Comparison of ENCODE assay signal across 2 cellular contexts in the genomic region with DNA sequence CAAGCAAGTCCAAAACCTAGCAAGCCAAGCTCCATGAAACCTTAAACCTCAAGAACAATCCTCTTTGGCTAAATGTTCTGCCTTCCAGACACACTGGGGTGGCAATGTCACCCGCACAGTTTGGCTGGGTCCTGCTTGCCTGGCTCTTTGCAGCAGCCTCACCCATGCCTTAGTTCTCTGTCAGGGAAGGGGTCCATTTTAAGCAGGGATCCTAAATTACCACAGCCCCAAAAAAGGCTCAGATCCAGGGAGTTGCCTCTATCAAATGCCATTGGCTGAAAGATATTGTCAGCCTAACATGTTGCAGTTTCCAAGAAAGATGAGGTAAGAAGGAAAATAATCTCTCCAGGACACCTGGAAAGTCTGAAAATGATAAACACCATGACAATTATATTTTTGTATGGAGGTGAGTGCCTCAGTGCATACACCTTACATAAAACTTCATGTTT.
TF ChIP-seq lines count a peak whose summit lies in the region.

No MANE protein-coding gene starts in this region.

TF ChIP-seq in GM23338, 12 proteins besides CTCF, POLR2A, EP300 and RAD21 (continued from another document):
- TF ChIP-seq, protein P1, sequence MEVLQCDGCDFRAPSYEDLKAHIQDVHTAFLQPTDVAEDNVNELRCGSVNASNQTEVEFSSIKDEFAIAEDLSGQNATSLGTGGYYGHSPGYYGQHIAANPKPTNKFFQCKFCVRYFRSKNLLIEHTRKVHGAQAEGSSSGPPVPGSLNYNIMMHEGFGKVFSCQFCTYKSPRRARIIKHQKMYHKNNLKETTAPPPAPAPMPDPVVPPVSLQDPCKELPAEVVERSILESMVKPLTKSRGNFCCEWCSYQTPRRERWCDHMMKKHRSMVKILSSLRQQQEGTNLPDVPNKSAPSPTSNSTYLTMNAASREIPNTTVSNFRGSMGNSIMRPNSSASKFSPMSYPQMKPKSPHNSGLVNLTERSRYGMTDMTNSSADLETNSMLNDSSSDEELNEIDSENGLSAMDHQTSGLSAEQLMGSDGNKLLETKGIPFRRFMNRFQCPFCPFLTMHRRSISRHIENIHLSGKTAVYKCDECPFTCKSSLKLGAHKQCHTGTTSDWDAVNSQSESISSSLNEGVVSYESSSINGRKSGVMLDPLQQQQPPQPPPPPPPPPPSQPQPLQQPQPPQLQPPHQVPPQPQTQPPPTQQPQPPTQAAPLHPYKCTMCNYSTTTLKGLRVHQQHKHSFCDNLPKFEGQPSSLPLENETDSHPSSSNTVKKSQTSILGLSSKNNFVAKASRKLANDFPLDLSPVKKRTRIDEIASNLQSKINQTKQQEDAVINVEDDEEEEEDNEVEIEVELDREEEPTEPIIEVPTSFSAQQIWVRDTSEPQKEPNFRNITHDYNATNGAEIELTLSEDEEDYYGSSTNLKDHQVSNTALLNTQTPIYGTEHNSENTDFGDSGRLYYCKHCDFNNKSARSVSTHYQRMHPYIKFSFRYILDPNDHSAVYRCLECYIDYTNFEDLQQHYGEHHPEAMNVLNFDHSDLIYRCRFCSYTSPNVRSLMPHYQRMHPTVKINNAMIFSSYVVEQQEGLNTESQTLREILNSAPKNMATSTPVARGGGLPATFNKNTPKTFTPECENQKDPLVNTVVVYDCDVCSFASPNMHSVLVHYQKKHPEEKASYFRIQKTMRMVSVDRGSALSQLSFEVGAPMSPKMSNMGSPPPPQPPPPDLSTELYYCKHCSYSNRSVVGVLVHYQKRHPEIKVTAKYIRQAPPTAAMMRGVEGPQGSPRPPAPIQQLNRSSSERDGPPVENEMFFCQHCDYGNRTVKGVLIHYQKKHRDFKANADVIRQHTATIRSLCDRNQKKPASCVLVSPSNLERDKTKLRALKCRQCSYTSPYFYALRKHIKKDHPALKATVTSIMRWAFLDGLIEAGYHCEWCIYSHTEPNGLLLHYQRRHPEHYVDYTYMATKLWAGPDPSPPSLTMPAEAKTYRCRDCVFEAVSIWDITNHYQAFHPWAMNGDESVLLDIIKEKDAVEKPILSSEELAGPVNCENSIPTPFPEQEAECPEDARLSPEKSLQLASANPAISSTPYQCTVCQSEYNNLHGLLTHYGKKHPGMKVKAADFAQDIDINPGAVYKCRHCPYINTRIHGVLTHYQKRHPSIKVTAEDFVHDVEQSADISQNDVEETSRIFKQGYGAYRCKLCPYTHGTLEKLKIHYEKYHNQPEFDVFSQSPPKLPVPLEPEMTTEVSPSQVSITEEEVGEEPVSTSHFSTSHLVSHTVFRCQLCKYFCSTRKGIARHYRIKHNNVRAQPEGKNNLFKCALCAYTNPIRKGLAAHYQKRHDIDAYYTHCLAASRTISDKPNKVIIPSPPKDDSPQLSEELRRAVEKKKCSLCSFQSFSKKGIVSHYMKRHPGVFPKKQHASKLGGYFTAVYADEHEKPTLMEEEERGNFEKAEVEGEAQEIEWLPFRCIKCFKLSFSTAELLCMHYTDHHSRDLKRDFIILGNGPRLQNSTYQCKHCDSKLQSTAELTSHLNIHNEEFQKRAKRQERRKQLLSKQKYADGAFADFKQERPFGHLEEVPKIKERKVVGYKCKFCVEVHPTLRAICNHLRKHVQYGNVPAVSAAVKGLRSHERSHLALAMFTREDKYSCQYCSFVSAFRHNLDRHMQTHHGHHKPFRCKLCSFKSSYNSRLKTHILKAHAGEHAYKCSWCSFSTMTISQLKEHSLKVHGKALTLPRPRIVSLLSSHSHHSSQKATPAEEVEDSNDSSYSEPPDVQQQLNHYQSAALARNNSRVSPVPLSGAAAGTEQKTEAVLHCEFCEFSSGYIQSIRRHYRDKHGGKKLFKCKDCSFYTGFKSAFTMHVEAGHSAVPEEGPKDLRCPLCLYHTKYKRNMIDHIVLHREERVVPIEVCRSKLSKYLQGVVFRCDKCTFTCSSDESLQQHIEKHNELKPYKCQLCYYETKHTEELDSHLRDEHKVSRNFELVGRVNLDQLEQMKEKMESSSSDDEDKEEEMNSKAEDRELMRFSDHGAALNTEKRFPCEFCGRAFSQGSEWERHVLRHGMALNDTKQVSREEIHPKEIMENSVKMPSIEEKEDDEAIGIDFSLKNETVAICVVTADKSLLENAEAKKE (CRISPR knock-in tag; IDR thresholded peaks at IDR 0.05): no peak

TF ChIP-seq in K562, 482 proteins besides CTCF, POLR2A, EP300 and RAD21 (continued from another document and continues in another):
- TF ChIP-seq, protein P2, sequence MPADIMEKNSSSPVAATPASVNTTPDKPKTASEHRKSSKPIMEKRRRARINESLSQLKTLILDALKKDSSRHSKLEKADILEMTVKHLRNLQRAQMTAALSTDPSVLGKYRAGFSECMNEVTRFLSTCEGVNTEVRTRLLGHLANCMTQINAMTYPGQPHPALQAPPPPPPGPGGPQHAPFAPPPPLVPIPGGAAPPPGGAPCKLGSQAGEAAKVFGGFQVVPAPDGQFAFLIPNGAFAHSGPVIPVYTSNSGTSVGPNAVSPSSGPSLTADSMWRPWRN (IDR thresholded peaks at IDR 0.05; ENCODE audit: low read depth): no peak
- TF ChIP-seq SIN3A (IDR thresholded peaks at IDR 0.05; ENCODE audit: borderline replicate concordance in 2 of 2, control insufficient read depth in 1 of 2, low read depth in 2 of 2, low read length in 2 of 2): no peak
- TF ChIP-seq, protein P3, sequence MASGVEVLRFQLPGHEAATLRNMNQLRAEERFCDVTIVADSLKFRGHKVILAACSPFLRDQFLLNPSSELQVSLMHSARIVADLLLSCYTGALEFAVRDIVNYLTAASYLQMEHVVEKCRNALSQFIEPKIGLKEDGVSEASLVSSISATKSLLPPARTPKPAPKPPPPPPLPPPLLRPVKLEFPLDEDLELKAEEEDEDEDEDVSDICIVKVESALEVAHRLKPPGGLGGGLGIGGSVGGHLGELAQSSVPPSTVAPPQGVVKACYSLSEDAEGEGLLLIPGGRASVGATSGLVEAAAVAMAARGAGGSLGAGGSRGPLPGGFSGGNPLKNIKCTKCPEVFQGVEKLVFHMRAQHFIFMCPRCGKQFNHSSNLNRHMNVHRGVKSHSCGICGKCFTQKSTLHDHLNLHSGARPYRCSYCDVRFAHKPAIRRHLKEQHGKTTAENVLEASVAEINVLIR (CRISPR knock-in tag; IDR thresholded peaks at IDR 0.05): no peak
- TF ChIP-seq, protein P4, sequence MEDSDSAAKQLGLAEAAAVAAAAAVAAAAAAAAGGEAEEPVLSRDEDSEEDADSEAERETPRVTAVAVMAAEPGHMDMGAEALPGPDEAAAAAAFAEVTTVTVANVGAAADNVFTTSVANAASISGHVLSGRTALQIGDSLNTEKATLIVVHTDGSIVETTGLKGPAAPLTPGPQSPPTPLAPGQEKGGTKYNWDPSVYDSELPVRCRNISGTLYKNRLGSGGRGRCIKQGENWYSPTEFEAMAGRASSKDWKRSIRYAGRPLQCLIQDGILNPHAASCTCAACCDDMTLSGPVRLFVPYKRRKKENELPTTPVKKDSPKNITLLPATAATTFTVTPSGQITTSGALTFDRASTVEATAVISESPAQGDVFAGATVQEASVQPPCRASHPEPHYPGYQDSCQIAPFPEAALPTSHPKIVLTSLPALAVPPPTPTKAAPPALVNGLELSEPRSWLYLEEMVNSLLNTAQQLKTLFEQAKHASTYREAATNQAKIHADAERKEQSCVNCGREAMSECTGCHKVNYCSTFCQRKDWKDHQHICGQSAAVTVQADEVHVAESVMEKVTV (CRISPR knock-in tag; IDR thresholded peaks at IDR 0.05): no peak
- no peak for TF ChIP-seq ZFPM2 (CRISPR knock-in tag; IDR thresholded peaks at IDR 0.05)
- TF ChIP-seq, protein P5, sequence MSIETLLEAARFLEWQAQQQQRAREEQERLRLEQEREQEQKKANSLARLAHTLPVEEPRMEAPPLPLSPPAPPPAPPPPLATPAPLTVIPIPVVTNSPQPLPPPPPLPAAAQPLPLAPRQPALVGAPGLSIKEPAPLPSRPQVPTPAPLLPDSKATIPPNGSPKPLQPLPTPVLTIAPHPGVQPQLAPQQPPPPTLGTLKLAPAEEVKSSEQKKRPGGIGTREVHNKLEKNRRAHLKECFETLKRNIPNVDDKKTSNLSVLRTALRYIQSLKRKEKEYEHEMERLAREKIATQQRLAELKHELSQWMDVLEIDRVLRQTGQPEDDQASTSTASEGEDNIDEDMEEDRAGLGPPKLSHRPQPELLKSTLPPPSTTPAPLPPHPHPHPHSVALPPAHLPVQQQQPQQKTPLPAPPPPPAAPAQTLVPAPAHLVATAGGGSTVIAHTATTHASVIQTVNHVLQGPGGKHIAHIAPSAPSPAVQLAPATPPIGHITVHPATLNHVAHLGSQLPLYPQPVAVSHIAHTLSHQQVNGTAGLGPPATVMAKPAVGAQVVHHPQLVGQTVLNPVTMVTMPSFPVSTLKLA (conservative IDR thresholded peaks at IDR 0.05): no peak
- no peak for TF ChIP-seq POLR2AphosphoS2 (IDR thresholded peaks at IDR 0.05; ENCODE audit: low read length)
- no peak for TF ChIP-seq ETV1 (tag; conservative IDR thresholded peaks at IDR 0.05; ENCODE audit: low read depth)
- no peak for TF ChIP-seq MCM7 (IDR thresholded peaks at IDR 0.05)
- peak; percentile 80 for TF ChIP-seq TAL1 (IDR thresholded peaks at IDR 0.05)
- TF ChIP-seq ETV6 (IDR thresholded peaks at IDR 0.05; ENCODE audit: borderline replicate concordance in 1 of 2, low read depth in 2 of 2, low read length in 1 of 2): no peak
- no peak for TF ChIP-seq ETV6 (CRISPR knock-in tag; IDR thresholded peaks at IDR 0.05; ENCODE audit: borderline replicate concordance)
- TF ChIP-seq NRF1 (conservative IDR thresholded peaks at IDR 0.05 in 1 of 2, IDR thresholded peaks at IDR 0.05 in 1 of 2): no peak
- TF ChIP-seq TAF7 (tag; IDR thresholded peaks at IDR 0.05): no peak
- TF ChIP-seq, protein P6, sequence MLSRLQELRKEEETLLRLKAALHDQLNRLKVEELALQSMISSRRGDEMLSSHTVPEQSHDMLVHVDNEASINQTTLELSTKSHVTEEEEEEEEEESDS (CRISPR knock-in tag; IDR thresholded peaks at IDR 0.05): no peak
- no peak for TF ChIP-seq NR3C1 (CRISPR knock-in tag; IDR thresholded peaks at IDR 0.05)
- TF ChIP-seq BRD9 (IDR thresholded peaks at IDR 0.05; ENCODE audit: low read depth, partially characterized antibody): peak; percentile 57
- no peak for TF ChIP-seq SNIP1 (IDR thresholded peaks at IDR 0.05; ENCODE audit: low read depth)
- no peak for TF ChIP-seq ZNF239 (CRISPR knock-in tag; IDR thresholded peaks at IDR 0.05)
- no peak for TF ChIP-seq BRF1 (IDR thresholded peaks at IDR 0.05; ENCODE audit: borderline replicate concordance, extremely low read depth, insufficient read length)
- TF ChIP-seq, protein P7, sequence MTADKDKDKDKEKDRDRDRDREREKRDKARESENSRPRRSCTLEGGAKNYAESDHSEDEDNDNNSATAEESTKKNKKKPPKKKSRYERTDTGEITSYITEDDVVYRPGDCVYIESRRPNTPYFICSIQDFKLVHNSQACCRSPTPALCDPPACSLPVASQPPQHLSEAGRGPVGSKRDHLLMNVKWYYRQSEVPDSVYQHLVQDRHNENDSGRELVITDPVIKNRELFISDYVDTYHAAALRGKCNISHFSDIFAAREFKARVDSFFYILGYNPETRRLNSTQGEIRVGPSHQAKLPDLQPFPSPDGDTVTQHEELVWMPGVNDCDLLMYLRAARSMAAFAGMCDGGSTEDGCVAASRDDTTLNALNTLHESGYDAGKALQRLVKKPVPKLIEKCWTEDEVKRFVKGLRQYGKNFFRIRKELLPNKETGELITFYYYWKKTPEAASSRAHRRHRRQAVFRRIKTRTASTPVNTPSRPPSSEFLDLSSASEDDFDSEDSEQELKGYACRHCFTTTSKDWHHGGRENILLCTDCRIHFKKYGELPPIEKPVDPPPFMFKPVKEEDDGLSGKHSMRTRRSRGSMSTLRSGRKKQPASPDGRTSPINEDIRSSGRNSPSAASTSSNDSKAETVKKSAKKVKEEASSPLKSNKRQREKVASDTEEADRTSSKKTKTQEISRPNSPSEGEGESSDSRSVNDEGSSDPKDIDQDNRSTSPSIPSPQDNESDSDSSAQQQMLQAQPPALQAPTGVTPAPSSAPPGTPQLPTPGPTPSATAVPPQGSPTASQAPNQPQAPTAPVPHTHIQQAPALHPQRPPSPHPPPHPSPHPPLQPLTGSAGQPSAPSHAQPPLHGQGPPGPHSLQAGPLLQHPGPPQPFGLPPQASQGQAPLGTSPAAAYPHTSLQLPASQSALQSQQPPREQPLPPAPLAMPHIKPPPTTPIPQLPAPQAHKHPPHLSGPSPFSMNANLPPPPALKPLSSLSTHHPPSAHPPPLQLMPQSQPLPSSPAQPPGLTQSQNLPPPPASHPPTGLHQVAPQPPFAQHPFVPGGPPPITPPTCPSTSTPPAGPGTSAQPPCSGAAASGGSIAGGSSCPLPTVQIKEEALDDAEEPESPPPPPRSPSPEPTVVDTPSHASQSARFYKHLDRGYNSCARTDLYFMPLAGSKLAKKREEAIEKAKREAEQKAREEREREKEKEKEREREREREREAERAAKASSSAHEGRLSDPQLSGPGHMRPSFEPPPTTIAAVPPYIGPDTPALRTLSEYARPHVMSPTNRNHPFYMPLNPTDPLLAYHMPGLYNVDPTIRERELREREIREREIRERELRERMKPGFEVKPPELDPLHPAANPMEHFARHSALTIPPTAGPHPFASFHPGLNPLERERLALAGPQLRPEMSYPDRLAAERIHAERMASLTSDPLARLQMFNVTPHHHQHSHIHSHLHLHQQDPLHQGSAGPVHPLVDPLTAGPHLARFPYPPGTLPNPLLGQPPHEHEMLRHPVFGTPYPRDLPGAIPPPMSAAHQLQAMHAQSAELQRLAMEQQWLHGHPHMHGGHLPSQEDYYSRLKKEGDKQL (CRISPR knock-in tag; IDR thresholded peaks at IDR 0.05; ENCODE audit: borderline replicate concordance): no peak
- TF ChIP-seq, protein P8, sequence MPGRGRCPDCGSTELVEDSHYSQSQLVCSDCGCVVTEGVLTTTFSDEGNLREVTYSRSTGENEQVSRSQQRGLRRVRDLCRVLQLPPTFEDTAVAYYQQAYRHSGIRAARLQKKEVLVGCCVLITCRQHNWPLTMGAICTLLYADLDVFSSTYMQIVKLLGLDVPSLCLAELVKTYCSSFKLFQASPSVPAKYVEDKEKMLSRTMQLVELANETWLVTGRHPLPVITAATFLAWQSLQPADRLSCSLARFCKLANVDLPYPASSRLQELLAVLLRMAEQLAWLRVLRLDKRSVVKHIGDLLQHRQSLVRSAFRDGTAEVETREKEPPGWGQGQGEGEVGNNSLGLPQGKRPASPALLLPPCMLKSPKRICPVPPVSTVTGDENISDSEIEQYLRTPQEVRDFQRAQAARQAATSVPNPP (IDR thresholded peaks at IDR 0.05; ENCODE audit: borderline replicate concordance, insufficient read depth, insufficient read length): no peak
- TF ChIP-seq ATF7 (IDR thresholded peaks at IDR 0.05): peak; percentile 89
- no peak for TF ChIP-seq SMARCB1 (IDR thresholded peaks at IDR 0.05; ENCODE audit: insufficient read length, low read depth)
- no peak for TF ChIP-seq ZNF354B (CRISPR knock-in tag; IDR thresholded peaks at IDR 0.05)
- TF ChIP-seq, protein P9, sequence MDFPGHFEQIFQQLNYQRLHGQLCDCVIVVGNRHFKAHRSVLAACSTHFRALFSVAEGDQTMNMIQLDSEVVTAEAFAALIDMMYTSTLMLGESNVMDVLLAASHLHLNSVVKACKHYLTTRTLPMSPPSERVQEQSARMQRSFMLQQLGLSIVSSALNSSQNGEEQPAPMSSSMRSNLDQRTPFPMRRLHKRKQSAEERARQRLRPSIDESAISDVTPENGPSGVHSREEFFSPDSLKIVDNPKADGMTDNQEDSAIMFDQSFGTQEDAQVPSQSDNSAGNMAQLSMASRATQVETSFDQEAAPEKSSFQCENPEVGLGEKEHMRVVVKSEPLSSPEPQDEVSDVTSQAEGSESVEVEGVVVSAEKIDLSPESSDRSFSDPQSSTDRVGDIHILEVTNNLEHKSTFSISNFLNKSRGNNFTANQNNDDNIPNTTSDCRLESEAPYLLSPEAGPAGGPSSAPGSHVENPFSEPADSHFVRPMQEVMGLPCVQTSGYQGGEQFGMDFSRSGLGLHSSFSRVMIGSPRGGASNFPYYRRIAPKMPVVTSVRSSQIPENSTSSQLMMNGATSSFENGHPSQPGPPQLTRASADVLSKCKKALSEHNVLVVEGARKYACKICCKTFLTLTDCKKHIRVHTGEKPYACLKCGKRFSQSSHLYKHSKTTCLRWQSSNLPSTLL (IDR thresholded peaks at IDR 0.05): no peak
- no peak for TF ChIP-seq HNRNPH1 (optimal IDR thresholded peaks at IDR 0.05; ENCODE audit: low read depth, low read length)
- no peak for TF ChIP-seq MAZ (CRISPR knock-in tag; conservative IDR thresholded peaks at IDR 0.05 in 1 of 2, IDR thresholded peaks at IDR 0.05 in 1 of 2)
- TF ChIP-seq PHB (CRISPR knock-in tag; IDR thresholded peaks at IDR 0.05): no peak
- no peak for TF ChIP-seq FOXJ3 (CRISPR knock-in tag; IDR thresholded peaks at IDR 0.05)
- no peak; the same call in 1 of the 2 replicates for TF ChIP-seq HDGF (IDR thresholded peaks at IDR 0.05)
